ENCODE assay signal across 8 cellular contexts in the genomic region with DNA sequence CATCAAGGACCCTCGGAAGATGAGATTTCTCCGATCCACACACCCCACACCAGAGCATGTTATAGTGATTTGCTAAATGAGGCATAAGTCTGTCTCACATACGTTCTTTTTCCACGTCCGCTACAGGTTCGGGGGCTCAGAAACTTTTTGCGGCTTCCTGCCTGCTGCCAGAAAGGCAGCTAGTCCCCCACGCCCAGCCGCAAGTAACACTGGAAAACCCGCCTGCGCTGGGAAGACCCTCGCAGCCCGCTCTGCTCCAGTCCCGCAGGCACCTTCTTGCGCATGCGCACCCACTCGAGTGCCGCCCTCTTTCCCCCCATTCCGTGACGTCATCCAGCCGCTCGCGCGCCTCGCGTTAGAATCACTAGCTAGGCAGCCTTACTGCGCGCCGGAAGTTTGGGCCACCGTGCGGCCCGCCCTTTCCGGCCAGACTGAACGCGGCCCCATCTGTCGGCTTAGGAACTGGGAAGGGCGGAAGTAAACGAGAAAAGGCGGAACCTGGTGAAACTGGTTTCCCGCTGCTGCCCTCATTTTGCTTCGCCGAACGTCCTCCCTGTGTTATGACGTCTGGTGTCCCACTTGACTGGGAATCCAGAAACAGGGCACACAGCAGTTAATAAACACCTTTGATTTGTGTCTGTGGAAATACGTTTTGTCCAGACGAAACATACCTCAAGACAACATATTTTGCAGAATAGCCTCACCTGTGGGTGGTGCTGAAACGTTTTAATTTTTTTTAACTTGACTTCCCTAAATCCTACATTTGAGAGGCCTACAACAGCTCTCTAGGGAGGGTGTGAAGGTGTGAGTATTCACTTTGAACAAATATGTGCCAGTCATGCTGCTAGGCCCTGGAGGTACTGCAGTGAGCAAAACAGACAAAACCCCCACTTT. TPM values are rescaled to one million over a fixed set of nuclear protein-coding genes. Genes with fewer than 3 reads are reported as not detected.
A peak's percentile ranks its signal among the peaks of the same experiment; 100 is the strongest.
DNase-seq lines count a peak whose midpoint lies in the region; ATAC-seq and TF ChIP-seq lines count a peak whose summit lies in the region.

C1orf74 (minus strand) TSS at position 284 of the 894 bp plus-strand sequence. CDS start 925 bp downstream, outside the sequence.

- DNase-seq in GM12864 (ENCODE audit: low read depth) (peak; percentile 92), NCI-H1105 treated with DMSO at 0.1 percent for 48 hours (lab: John Stamatoyannopoulos, UW) (peak; percentile 98), SKM-1 treated with dmso at 0.1 percent for 144 hours (lab: John Stamatoyannopoulos, UW; ENCODE audit: unreplicated experiment) (peak; percentile 99), head of caudate nucleus (peak; percentile 96 to 100 (median 99)), osteoblast (ENCODE audit: insufficient read length, low spot score, missing footprints) (peak; percentile 97), thoracic aorta (ENCODE audit: low spot score) (peak; percentile 97)
- DNase-seq in activated naive CD8-positive, alpha-beta T cell treated with anti-CD3 and anti-CD28 coated beads, Interleukin-2, amount 10 ng/mL, durations not matched to agents 7 days and 5 days = peak; percentile 99

- peaks cover 35% of the 10 kb centered on the region for H3K4me1 Mint-ChIP-seq in activated naive CD8-positive, alpha-beta T cell treated with anti-CD3 and anti-CD28 coated beads, Interleukin-2, amount 10 ng/mL, durations not matched to agents 7 days and 5 days

- peak within 1 kb of the TSS; percentile 96 for H2AFZ ChIP-seq in osteoblast (ENCODE audit: low read length)

- peak within 1 kb of the TSS; percentile 90 for H3K4me3 Mint-ChIP-seq in activated naive CD8-positive, alpha-beta T cell treated with anti-CD3 and anti-CD28 coated beads, Interleukin-2, amount 10 ng/mL, durations not matched to agents 7 days and 5 days

- peak within 1 kb of the TSS; percentile 94 for H3K27ac Mint-ChIP-seq in activated naive CD8-positive, alpha-beta T cell treated with anti-CD3 and anti-CD28 coated beads, Interleukin-2, amount 10 ng/mL, durations not matched to agents 7 days and 5 days

- H3K4me1 ChIP-seq in osteoblast (ENCODE audit: insufficient read depth, low read length) = peaks cover 18% of the 10 kb centered on the region
- H3K4me1 ChIP-seq in thoracic aorta (ENCODE audit: control insufficient read depth in 1 of 2, low read depth in 2 of 2) = peaks cover 7 to 31% of the 10 kb centered on the region in 2 donors

- no peaks in the 10 kb centered on the region for H3K27me3 Mint-ChIP-seq in activated naive CD8-positive, alpha-beta T cell treated with anti-CD3 and anti-CD28 coated beads, Interleukin-2, amount 10 ng/mL, durations not matched to agents 7 days and 5 days

- H4K20me1 ChIP-seq in osteoblast (ENCODE audit: insufficient read depth, low read length) = no peaks in the 10 kb centered on the region

- H3K27ac ChIP-seq in osteoblast (ENCODE audit: low read depth, low read length) = peak within 1 kb of the TSS; percentile 89
- peak within 1 kb of the TSS; percentile 77 to 85 for H3K27ac ChIP-seq in thoracic aorta

- H3K9me3 Mint-ChIP-seq in activated naive CD8-positive, alpha-beta T cell treated with anti-CD3 and anti-CD28 coated beads, Interleukin-2, amount 10 ng/mL, durations not matched to agents 7 days and 5 days = peaks cover 1% of the 10 kb centered on the region

- no peaks in the 10 kb centered on the region for H3K9me3 ChIP-seq in osteoblast (ENCODE audit: low read depth, low read length)
- no peaks in the 10 kb centered on the region for H3K9me3 ChIP-seq in thoracic aorta

- peaks cover 24% of the 10 kb centered on the region for H3K36me3 Mint-ChIP-seq in activated naive CD8-positive, alpha-beta T cell treated with anti-CD3 and anti-CD28 coated beads, Interleukin-2, amount 10 ng/mL, durations not matched to agents 7 days and 5 days

- POLR2A ChIA-PET in activated naive CD8-positive, alpha-beta T cell treated with anti-CD3 and anti-CD28 coated beads, Interleukin-2, amount 10 ng/mL, durations not matched to agents 7 days and 5 days (lab: Charles Lee) = interaction anchor here (0.7 to 8.1 kb wide), 7 partner anchors 11 to 44 kb away, joined by 3 to 88 read pairs (median 10); partner anchors contain the start of genes TRAF3IP3 and UTP25

- peak; percentile 99 for ATAC-seq in HG02678 (IDR thresholded peaks at IDR 0.05; ENCODE audit: unreplicated experiment)
- peak; percentile 99 for ATAC-seq in activated naive CD8-positive, alpha-beta T cell treated with anti-CD3 and anti-CD28 coated beads, Interleukin-2, amount 10 ng/mL, durations not matched to agents 7 days and 5 days (ENCODE audit: low read depth)
- ATAC-seq in thoracic aorta (ENCODE audit: insufficient number of reproducible peaks, low FRiP score, low read depth) = peak; percentile 89

- H3K27me3 ChIP-seq in osteoblast (ENCODE audit: insufficient read depth, low read length) (peaks cover 17% of the 10 kb centered on the region), thoracic aorta (replicated peaks; ENCODE audit: insufficient read depth) (no peaks in the 10 kb centered on the region)

- H3K79me2 ChIP-seq in osteoblast (ENCODE audit: insufficient read depth, low read length) = peaks cover 14% of the 10 kb centered on the region

- TF ChIP-seq CTCF in GM12864 (IDR thresholded peaks at IDR 0.05; ENCODE audit: low read depth, low read length, missing control alignments) (no peak), osteoblast (IDR thresholded peaks at IDR 0.05; ENCODE audit: extremely low read depth, low read depth, low read length) (no peak), thoracic aorta (IDR thresholded peaks at IDR 0.05) (no peak)

- intact Hi-C loops in head of caudate nucleus (cut with DNase I) = loop anchor here (5.0 kb wide), 1 partner anchor 43 kb away; the partner anchor contains the start of gene UTP25

- H3K36me3 ChIP-seq in osteoblast (ENCODE audit: insufficient read depth, low read length) (no peaks in the 10 kb centered on the region), thoracic aorta (no peaks in the 10 kb centered on the region)

- peak within 1 kb of the TSS; percentile 97 for H3K4me2 ChIP-seq in osteoblast (ENCODE audit: insufficient read depth, low read length)

- H3K4me3 ChIP-seq in GM12864 (ENCODE audit: low read depth, low read length) (peak within 1 kb of the TSS; percentile 94), osteoblast (ENCODE audit: insufficient read depth, low read length) (peak within 1 kb of the TSS; percentile 86), thoracic aorta (peak within 1 kb of the TSS; percentile 86)

RNA-seq across cellular contexts. Expression of gene C1orf74, which starts in this region (rescaled TPM):
- 1 to 10 TPM; 2.2 to 2.8 TPM for total RNA-seq in activated naive CD8-positive, alpha-beta T cell treated with anti-CD3 and anti-CD28 coated beads, Interleukin-2, amount 10 ng/mL, durations not matched to agents 7 days and 5 days
- total RNA-seq in osteoblast (2.5 and 3.5 TPM in 2 replicates), thoracic aorta (1 to 10 TPM; 1.5 to 1.6 TPM)

Comparison
In these comparisons a context has a peak if more than half of its experiments do, and no peak if none do; other contexts are left out.
1. Peak in every context shown above with its lines: DNase-seq, ATAC-seq, H3K4me3 ChIP-seq and H3K27ac ChIP-seq.